Comparison of ENCODE assay signal across 1 cellular context in genomic region chr2:233107011-233107410, GRCh38.
TF ChIP-seq lines count a peak whose summit lies in the region.

No MANE protein-coding gene starts in this region.

TF ChIP-seq in GM12878, 131 proteins besides CTCF, POLR2A, EP300 and RAD21:
- no peak for TF ChIP-seq ZNF384 (IDR thresholded peaks at IDR 0.05; ENCODE audit: borderline replicate concordance, low read depth, low read length)
